20 cellular contexts compared by ENCODE assay signal in the genomic region with DNA sequence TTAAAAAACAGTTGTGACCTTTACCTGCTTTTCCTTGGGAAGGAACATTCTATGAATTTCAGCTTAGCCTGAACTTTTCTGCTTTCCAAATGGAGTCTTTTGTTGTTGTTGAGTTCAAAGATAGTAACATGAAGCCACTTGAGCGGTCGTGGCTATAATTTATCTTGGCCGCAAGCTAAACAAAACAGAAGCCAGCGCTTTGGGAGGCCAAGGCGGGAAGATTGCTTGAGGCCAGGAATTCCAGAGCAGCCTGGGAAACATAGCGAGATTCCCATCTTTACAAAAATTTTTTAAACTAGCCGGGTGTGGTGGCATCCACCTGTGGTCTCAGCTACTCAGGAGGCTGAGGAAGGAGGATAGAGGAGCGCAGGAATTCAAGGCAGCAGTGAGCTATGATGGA. TPM values are rescaled to one million over a fixed set of nuclear protein-coding genes. Genes with fewer than 3 reads are reported as not detected.
DNase-seq lines count a peak whose midpoint lies in the region; ATAC-seq and FAIRE-seq lines count a peak whose summit lies in the region.
"Had no signal": no experiment of that assay in that cellular context is flagged by ENCODE, and none has a peak within 500 bp of the region (broad histone marks: within the 10 kb centered on the region; RNA-seq: fewer than 3 reads in every experiment).

No MANE protein-coding gene starts in this region.

- CTCF ChIA-PET in CD4-positive, alpha-beta memory T cell (lab: Charles Lee; ENCODE audit: partially characterized antibody) = interaction anchor here (1.1 to 1.5 kb wide), 2 partner anchors 17 to 51 kb away, joined by 3 read pairs; no protein-coding TSS in a partner anchor

- no peak for FAIRE-seq in urothelium cell line (lab: Jason Lieb, UNC)
- FAIRE-seq: GM12892, HTR-8/SVneo had no signal

- no peak for ATAC-seq in GM18868 (IDR thresholded peaks at IDR 0.05; ENCODE audit: unreplicated experiment)

- no peak overlapping the region for H2AK5ac ChIP-seq in mesenchymal stem cell (ENCODE audit: low read length, severe bottlenecking)

- H3K36me3 ChIP-seq in CD4-positive, alpha-beta memory T cell (ENCODE audit: insufficient read depth, low read length) = no peaks in the 10 kb centered on the region
- H3K36me3 ChIP-seq in mesenchymal stem cell (ENCODE audit: control insufficient read depth in 1 of 2, insufficient read depth in 2 of 2, low read depth in 1 of 2, low read length in 2 of 2) = no peaks in the 10 kb centered on the region
- H3K36me3 ChIP-seq: prostate gland, suprapubic skin had no signal

- H3K4me3 Mint-ChIP-seq in CD4-positive, alpha-beta memory T cell = no peak overlapping the region

- no peaks in the 10 kb centered on the region for H3K27me3 Mint-ChIP-seq in CD4-positive, alpha-beta memory T cell

- H4K91ac ChIP-seq in mesenchymal stem cell (ENCODE audit: low read length) = no peak overlapping the region

- H2AFZ ChIP-seq in mesenchymal stem cell (ENCODE audit: low read depth, low read length) = no peak overlapping the region

- no peak overlapping the region for H2BK120ac ChIP-seq in mesenchymal stem cell (ENCODE audit: low read depth, low read length)

- H3K79me1 ChIP-seq in mesenchymal stem cell (replicated peaks; ENCODE audit: low read length, poor library complexity, severe bottlenecking) = no peaks in the 10 kb centered on the region

- H3K36me3 Mint-ChIP-seq in CD4-positive, alpha-beta memory T cell = no peaks in the 10 kb centered on the region

- H3K4me2 ChIP-seq in mesenchymal stem cell (ENCODE audit: low read length, poor library complexity, severe bottlenecking) = peak overlapping the region; percentile 22

- intact Hi-C loops in CD4-positive, alpha-beta memory T cell (cut with micrococcal nuclease) = no loop called here

- no peaks in the 10 kb centered on the region for H3K9me3 ChIP-seq in CD4-positive, alpha-beta memory T cell (ENCODE audit: control insufficient read depth in 1 of 2, low read length in 2 of 2)
- H3K9me3 ChIP-seq in mesenchymal stem cell (ENCODE audit: control insufficient read depth, low read length) = no peaks in the 10 kb centered on the region
- H3K9me3 ChIP-seq: prostate gland, suprapubic skin had no signal

- no peaks in the 10 kb centered on the region for H3K27me3 ChIP-seq in CD4-positive, alpha-beta memory T cell (ENCODE audit: insufficient read depth, low read length)
- H3K27me3 ChIP-seq in mesenchymal stem cell (ENCODE audit: control insufficient read depth in 1 of 2, insufficient read depth in 1 of 2, low read length in 2 of 2) = peaks cover 22 to 88% of the 10 kb centered on the region in 2 experiments
- H3K27me3 ChIP-seq: suprapubic skin had no signal

- no peak overlapping the region for H3K18ac ChIP-seq in mesenchymal stem cell (ENCODE audit: low read depth in 1 of 2, low read length in 2 of 2)

- no peak overlapping the region for H3K14ac ChIP-seq in mesenchymal stem cell (ENCODE audit: low read length in 2 of 2)

- no peak overlapping the region for H3K4me3 ChIP-seq in CD4-positive, alpha-beta memory T cell (ENCODE audit: low read length in 2 of 2)
- H3K4me3 ChIP-seq in mesenchymal stem cell (ENCODE audit: insufficient read depth in 1 of 2, low read depth in 1 of 2, low read length in 2 of 2) = no peak overlapping the region
- H3K4me3 ChIP-seq: prostate gland, suprapubic skin had no signal

- WGBS in mesenchymal stem cell = 19% methylated on average over 5 of the region's 8 CpGs

- peaks cover 34 to 62% (median 46%) of the 10 kb centered on the region in 4 donors for H3K4me1 Mint-ChIP-seq in CD4-positive, alpha-beta memory T cell

- peak overlapping the region in 6 of 7 donors; percentile 24 to 97 (median 77) for H3K27ac Mint-ChIP-seq in CD4-positive, alpha-beta memory T cell

- H3K4me1 ChIP-seq in CD4-positive, alpha-beta memory T cell (ENCODE audit: insufficient read depth, low read length) = peaks cover 60% of the 10 kb centered on the region
- H3K4me1 ChIP-seq in mesenchymal stem cell (ENCODE audit: control insufficient read depth, insufficient read depth, low read depth, low read length) = peaks cover 13% of the 10 kb centered on the region
- H3K4me1 ChIP-seq: prostate gland had no signal

- H3K4ac ChIP-seq in mesenchymal stem cell (ENCODE audit: low read depth in 1 of 2, low read length in 2 of 2) = no peak overlapping the region

- peak overlapping the region; percentile 26 for H3K27ac ChIP-seq in CD4-positive, alpha-beta memory T cell (ENCODE audit: low read depth, low read length)
- H3K27ac ChIP-seq in mesenchymal stem cell (ENCODE audit: low read length, poor library complexity, severe bottlenecking) = no peak overlapping the region
- H3K27ac ChIP-seq: prostate gland, suprapubic skin had no signal

- no peak overlapping the region for H2BK15ac ChIP-seq in mesenchymal stem cell (ENCODE audit: low read depth, poor library complexity, severe bottlenecking)

- no peak overlapping the region for H3K9ac ChIP-seq in mesenchymal stem cell (ENCODE audit: low read length)

- POLR2A ChIA-PET in CD4-positive, alpha-beta memory T cell (lab: Charles Lee; ENCODE audit: partially characterized antibody) = interaction anchor here (2.2 to 3.5 kb wide), 2 partner anchors 9 to 72 kb away, joined by 16 to 19 read pairs; a partner anchor contains a TSS

- no peak overlapping the region for H2BK5ac ChIP-seq in mesenchymal stem cell (ENCODE audit: low read depth, low read length, poor library complexity, severe bottlenecking)

- no peaks in the 10 kb centered on the region for H3K9me3 Mint-ChIP-seq in CD4-positive, alpha-beta memory T cell

- no peak overlapping the region for H4K8ac ChIP-seq in mesenchymal stem cell (ENCODE audit: low read length)

- no peak for DNase-seq in CD4-positive, alpha-beta memory T cell
- DNase-seq in ELF-1 (ENCODE audit: low read depth, low spot score) (peak; percentile 84), astrocyte of the hippocampus (ENCODE audit: low read depth, low spot score) (peak; percentile 63), mesenchymal stem cell (peak; percentile 33), urothelium cell line (ENCODE audit: low spot score) (no peak), NCI-H146 (lab: John Stamatoyannopoulos, UW) (no peak), middle frontal gyrus (ENCODE audit: extremely low spot score, low spot score) (no peak)
- DNase-seq: activated CD8-positive, alpha-beta memory T cell treated with anti-CD3 and anti-CD28 coated beads for 24 hours; islet precursor cell; NCI-H1436; stimulated activated CD8-positive, alpha-beta memory T cell treated with anti-CD3 and anti-CD28 coated beads, Interleukin-4, amount 100 ng/mL, for 48 hours; T1000 had no signal

- H2BK12ac ChIP-seq in mesenchymal stem cell (ENCODE audit: low read length in 2 of 2) = no peak overlapping the region

- H3K23ac ChIP-seq in mesenchymal stem cell (ENCODE audit: low read length in 2 of 2) = no peak overlapping the region

RNA-seq across cellular contexts. Expression of a gene that starts 29.9 kb away (rescaled TPM):
- total RNA-seq in CD4-positive, alpha-beta memory T cell = 1 to 10 TPM in 1 of 2 experiments, under 1 TPM in 1; 0.32 to 1.9 TPM
- 10 to 100 TPM; 19.3 to 44.1 TPM for polyA plus RNA-seq in CD4-positive, alpha-beta memory T cell
- not detected for polyA plus RNA-seq in mesenchymal stem cell (2013, experiment 1 of 2)
- polyA plus RNA-seq in mesenchymal stem cell (2013, experiment 2 of 2) = not detected
- total RNA-seq: NCI-H460 had no signal

RNA-seq across cellular contexts. Expression of a gene that starts 30.6 kb away (rescaled TPM):
- total RNA-seq in CD4-positive, alpha-beta memory T cell = not detected
- polyA plus RNA-seq in CD4-positive, alpha-beta memory T cell = not detected
- not detected for polyA plus RNA-seq in mesenchymal stem cell (2013, experiment 1 of 2)
- not detected for polyA plus RNA-seq in mesenchymal stem cell (2013, experiment 2 of 2)
- total RNA-seq: NCI-H460 had no signal
- polyA plus RNA-seq: adipose tissue, neural cell had no signal

RNA-seq across cellular contexts. Expression of a gene that starts 48.9 kb away (rescaled TPM):
- 100 to 1,000 TPM; 839 to 871 TPM for total RNA-seq in CD4-positive, alpha-beta memory T cell
- 100 to 1,000 TPM in 1 of 2 donors, 10 to 100 TPM in 1; 87.4 to 683 TPM for polyA plus RNA-seq in CD4-positive, alpha-beta memory T cell
- polyA plus RNA-seq in mesenchymal stem cell (2013, experiment 1 of 2) = 667 TPM
- 624 TPM for polyA plus RNA-seq in mesenchymal stem cell (2013, experiment 2 of 2)

RNA-seq across cellular contexts. Expression of a gene that starts 53.6 kb away (rescaled TPM):
- total RNA-seq in CD4-positive, alpha-beta memory T cell = 10 to 100 TPM; 84.3 to 88.7 TPM
- polyA plus RNA-seq in CD4-positive, alpha-beta memory T cell = 10 to 100 TPM; 30.3 to 38.2 TPM
- 66.4 TPM for polyA plus RNA-seq in mesenchymal stem cell (2013, experiment 1 of 2)
- 66.8 TPM for polyA plus RNA-seq in mesenchymal stem cell (2013, experiment 2 of 2)

Comparison
In these comparisons a context has a peak if more than half of its experiments do, and no peak if none do; other contexts are left out.
1. DNase-seq: peak in ELF-1 (single experiment), astrocyte of the hippocampus (single experiment) and mesenchymal stem cell (single experiment); none in CD4-positive, alpha-beta memory T cell (0 of 5), urothelium cell line (single experiment), NCI-H146 (single experiment) and middle frontal gyrus (single experiment).